9 cellular contexts compared by ENCODE assay signal in the genomic region with DNA sequence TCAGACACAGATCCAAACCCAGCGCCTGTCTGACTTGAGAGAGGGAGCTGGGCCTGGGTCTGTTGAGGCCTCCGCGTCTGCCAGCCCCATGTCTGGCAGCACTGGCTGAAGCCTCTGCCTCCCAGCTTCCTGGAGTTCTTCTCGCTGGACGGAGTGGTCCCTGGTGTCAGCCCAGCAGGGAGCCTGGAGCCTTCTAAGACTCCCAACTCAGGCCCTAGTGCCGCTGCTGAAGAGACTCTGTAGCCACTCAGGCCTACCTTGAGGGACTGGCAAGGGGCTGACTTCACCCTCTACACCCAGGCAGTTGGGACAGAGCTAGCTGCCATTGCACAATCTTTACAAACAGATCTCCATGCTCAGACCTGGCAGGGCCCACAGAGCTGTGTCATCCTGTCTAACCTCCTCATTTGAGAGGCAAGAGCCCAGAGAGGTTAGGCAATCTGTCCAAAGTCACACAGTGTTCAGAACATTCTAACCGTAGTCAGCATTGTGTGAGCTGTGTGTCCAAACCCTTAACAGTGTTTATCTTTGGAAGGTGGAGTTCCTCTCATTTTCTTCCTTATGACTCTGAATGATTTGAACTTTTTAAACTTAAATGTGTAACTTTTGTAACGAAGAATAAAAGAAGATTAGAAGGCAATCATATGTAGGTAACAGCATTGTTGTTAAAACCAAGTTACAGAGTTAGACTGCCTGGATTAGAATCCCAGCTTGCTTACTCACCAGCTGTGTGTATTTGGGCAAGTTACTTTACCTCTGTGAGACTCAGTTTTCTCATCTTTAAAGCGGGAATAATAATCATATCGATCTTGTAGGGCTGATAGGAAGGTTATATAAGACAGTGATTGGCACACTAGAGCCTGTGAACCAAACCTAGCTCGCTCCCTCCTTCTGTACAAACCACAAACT. TPM values are rescaled to one million over a fixed set of nuclear protein-coding genes. Genes with fewer than 3 reads are reported as not detected.
DNase-seq lines count a peak whose midpoint lies in the region; ATAC-seq and TF ChIP-seq lines count a peak whose summit lies in the region.
"Had no signal": no experiment of that assay in that cellular context is flagged by ENCODE, and none has a peak within 500 bp of the region (broad histone marks: within the 10 kb centered on the region; RNA-seq: fewer than 3 reads in every experiment).

No MANE protein-coding gene starts in this region.

- no peaks in the 10 kb centered on the region for H3K36me3 ChIP-seq in CD4-positive, alpha-beta memory T cell (ENCODE audit: insufficient read depth, low read length)
- H3K36me3 ChIP-seq in ovary: no peaks in the 10 kb centered on the region
- H3K36me3 ChIP-seq: neural progenitor cell had no signal

- TF ChIP-seq CTCF in ovary (IDR thresholded peaks at IDR 0.05): no peak

- WGBS in ovary, 3 donors: 89 to 92% (median 91%) methylated on average over 11 of the region's 11 CpGs

- DNase-seq in CD4-positive, alpha-beta memory T cell: no peak
- peak; percentile 18 for DNase-seq in OCI-M1 (lab: John Stamatoyannopoulos, UW)
- DNase-seq in fibroblast of gingiva (ENCODE audit: low read depth): peak; percentile 99
- DNase-seq in ovary: peak in 1 of 5 donors; percentile 77
- DNase-seq in activated effector memory CD4-positive, alpha-beta T cell treated with anti-CD3 and anti-CD28 coated beads, Interleukin-2, amount 50 U/mL, for 16 hours: no peak

- peaks cover 0 to 3% of the 10 kb centered on the region in 2 donors for H3K27me3 Mint-ChIP-seq in CD4-positive, alpha-beta memory T cell

- H3K4me1 Mint-ChIP-seq in CD4-positive, alpha-beta memory T cell: peaks cover 33 to 76% (median 47%) of the 10 kb centered on the region in 4 donors

- H3K27me3 ChIP-seq in CD4-positive, alpha-beta memory T cell (ENCODE audit: insufficient read depth, low read length): no peaks in the 10 kb centered on the region
- H3K27me3 ChIP-seq in ovary: no peaks in the 10 kb centered on the region

- H3K9me3 Mint-ChIP-seq in CD4-positive, alpha-beta memory T cell: peaks cover 0 to 3% (median 0%) of the 10 kb centered on the region in 8 donors
- H3K9me3 Mint-ChIP-seq: neural progenitor cell had no signal

- peaks cover 49% of the 10 kb centered on the region for H3K4me1 ChIP-seq in CD4-positive, alpha-beta memory T cell (ENCODE audit: insufficient read depth, low read length)
- no peaks in the 10 kb centered on the region for H3K4me1 ChIP-seq in ovary (ENCODE audit: insufficient read depth)

- peak overlapping the region in 1 of 8 donors; percentile 46 for H3K4me3 Mint-ChIP-seq in CD4-positive, alpha-beta memory T cell

- ATAC-seq in HG03045 (IDR thresholded peaks at IDR 0.05; ENCODE audit: unreplicated experiment): no peak
- ATAC-seq in GM18505 (IDR thresholded peaks at IDR 0.05; ENCODE audit: unreplicated experiment): no peak
- ATAC-seq in GM21390 (IDR thresholded peaks at IDR 0.05; ENCODE audit: unreplicated experiment): no peak

- H3K4me3 ChIP-seq in CD4-positive, alpha-beta memory T cell (ENCODE audit: low read length in 2 of 2): no peak overlapping the region
- H3K4me3 ChIP-seq in ovary: no peak overlapping the region
- H3K4me3 ChIP-seq: neural progenitor cell had no signal

- peaks cover 0 to 16% of the 10 kb centered on the region in 2 donors for H3K36me3 Mint-ChIP-seq in CD4-positive, alpha-beta memory T cell
- H3K36me3 Mint-ChIP-seq: neural progenitor cell had no signal

- intact Hi-C loops in CD4-positive, alpha-beta memory T cell (cut with micrococcal nuclease): loop anchor here (10.0 kb wide), 1 partner anchor 369 kb away; the partner anchor contains the start of gene BNIP1
- intact Hi-C loops in ovary (cut with DNase I): loop anchor here in 1 of 4 donors (10.0 kb wide), 1 partner anchor 59 kb away; the partner anchor contains the start of gene ERGIC1

- H3K27ac Mint-ChIP-seq in CD4-positive, alpha-beta memory T cell: peak overlapping the region; percentile 16 to 99 (median 97)

- no peak overlapping the region for H3K27ac ChIP-seq in CD4-positive, alpha-beta memory T cell (ENCODE audit: low read depth, low read length)
- no peak overlapping the region for H3K27ac ChIP-seq in ovary
- H3K27ac ChIP-seq: neural progenitor cell had no signal

- CTCF ChIA-PET in CD4-positive, alpha-beta memory T cell (lab: Charles Lee; ENCODE audit: partially characterized antibody): interaction anchor here (1.2 to 5.1 kb wide), 5 partner anchors 8 to 156 kb away, joined by 3 to 33 read pairs (median 3); no protein-coding TSS in a partner anchor

- peak; percentile 65 for TF ChIP-seq EP300 in ovary (IDR thresholded peaks at IDR 0.05)

- POLR2A ChIA-PET in CD4-positive, alpha-beta memory T cell (lab: Charles Lee; ENCODE audit: partially characterized antibody): interaction anchor here (0.9 to 5.9 kb wide), 5 partner anchors 11 to 61 kb away, joined by 3 to 85 read pairs (median 6); partner anchors contain the start of gene ERGIC1

- no peaks in the 10 kb centered on the region for H3K9me3 ChIP-seq in CD4-positive, alpha-beta memory T cell (ENCODE audit: control insufficient read depth in 1 of 2, low read length in 2 of 2)
- no peaks in the 10 kb centered on the region for H3K9me3 ChIP-seq in ovary

- TF ChIP-seq POLR2A in ovary (IDR thresholded peaks at IDR 0.05): no peak
- TF ChIP-seq POLR2A in GM18505 (IDR thresholded peaks at IDR 0.05; ENCODE audit: borderline replicate concordance, extremely low read depth, insufficient read depth, insufficient read length): no peak

RNA-seq across cellular contexts. Expression of gene DUSP1, which starts 4.6 kb away (rescaled TPM):
- 10 to 100 TPM; 18.0 to 18.8 TPM for total RNA-seq in CD4-positive, alpha-beta memory T cell
- polyA plus RNA-seq in CD4-positive, alpha-beta memory T cell: 100 to 1,000 TPM; 297 to 879 TPM
- 1,000 to 10,000 TPM in 2 of 7 donors, 100 to 1,000 TPM in 5; 112 to 2,672 (median 185) TPM for total RNA-seq in ovary
- polyA plus RNA-seq in ovary: 100 to 1,000 TPM; 201 to 248 TPM

RNA-seq across cellular contexts. Expression of gene ERGIC1, which starts 58.5 kb away (rescaled TPM):
- total RNA-seq in CD4-positive, alpha-beta memory T cell: 10 to 100 TPM; 45.8 to 51.0 TPM
- 10 to 100 TPM; 10.6 to 18.8 TPM for polyA plus RNA-seq in CD4-positive, alpha-beta memory T cell
- 100 to 1,000 TPM in 2 of 7 donors, 10 to 100 TPM in 5; 41.7 to 132 (median 92.3) TPM for total RNA-seq in ovary
- polyA plus RNA-seq in ovary: 100 to 1,000 TPM in 1 of 2 donors, 10 to 100 TPM in 1; 76.4 to 147 TPM

Comparison
In these comparisons a context has a peak if more than half of its experiments do, and no peak if none do; other contexts are left out.
1. DNase-seq: peak in OCI-M1 (single experiment) and fibroblast of gingiva (single experiment); none in CD4-positive, alpha-beta memory T cell (0 of 5) and activated effector memory CD4-positive, alpha-beta T cell treated with anti-CD3 and anti-CD28 coated beads, Interleukin-2, amount 50 U/mL, for 16 hours (single experiment).
2. RNA of gene DUSP1, which starts 4.6 kb away (total RNA-seq): 112 to 2,672 TPM in ovary; 18.0 to 18.8 TPM in CD4-positive, alpha-beta memory T cell; every median in the first group is over 4 times any median in the second.